8 cellular contexts compared by ENCODE assay signal in the genomic region with DNA sequence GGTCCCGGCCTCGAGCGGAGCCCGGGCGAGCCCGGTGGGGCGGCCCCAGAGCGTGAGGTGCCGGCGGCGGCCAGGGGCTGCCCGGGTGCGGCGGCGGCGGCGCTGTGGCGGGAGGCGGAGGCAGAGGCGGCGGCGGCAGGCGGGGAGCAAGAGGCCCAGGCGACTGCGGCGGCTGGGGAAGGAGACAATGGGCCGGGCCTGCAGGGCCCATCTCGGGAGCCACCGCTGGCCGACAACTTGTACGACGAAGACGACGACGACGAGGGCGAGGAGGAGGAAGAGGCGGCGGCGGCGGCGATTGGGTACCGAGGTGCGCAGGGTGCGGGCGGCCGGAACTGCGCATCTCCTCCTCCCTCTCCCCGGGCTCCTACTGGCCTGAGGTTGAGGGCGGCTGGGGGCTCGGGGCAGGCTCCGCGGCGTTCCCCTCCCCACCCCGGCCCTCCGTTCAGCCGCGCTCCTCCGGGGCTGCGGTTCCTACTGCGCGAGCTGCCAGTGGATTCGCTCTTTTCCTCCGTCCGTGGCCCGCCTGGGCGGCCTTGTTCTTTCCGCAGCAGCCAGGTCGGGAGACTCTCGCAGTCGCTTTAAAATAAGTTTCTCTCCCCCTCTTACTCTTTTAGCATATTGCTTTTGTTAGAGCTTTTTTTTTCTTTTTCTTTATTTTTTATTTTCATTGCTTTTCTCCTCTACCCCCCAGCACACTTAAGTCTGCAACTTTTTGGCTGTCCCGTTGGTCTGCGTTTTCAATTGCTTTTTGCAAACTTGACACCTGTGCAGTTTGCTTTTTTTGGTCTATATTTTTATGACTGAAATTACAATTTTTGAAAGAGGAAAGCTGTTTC. TPM values are rescaled to one million over a fixed set of nuclear protein-coding genes. Genes with fewer than 3 reads are reported as not detected.
A peak's percentile ranks its signal among the peaks of the same experiment; 100 is the strongest.
DNase-seq lines count a peak whose midpoint lies in the region; TF ChIP-seq lines count a peak whose summit lies in the region.

No MANE protein-coding gene starts in this region.

- H3K4me2 ChIP-seq in neural progenitor cell = peak overlapping the region; percentile 73

- DNase-seq in Daoy (ENCODE audit: low read depth) = peak; percentile 78
- DNase-seq in GOT3 (lab: John Stamatoyannopoulos, UW) = peak; percentile 52
- DNase-seq in Kasumi-1 (lab: John Stamatoyannopoulos, UW) = peak; percentile 82 to 85
- peak; percentile 60 to 72 for DNase-seq in SJCRH30
- peak; percentile 42 to 71 (median 60) for DNase-seq in activated naive CD4-positive, alpha-beta T cell (lab: John Stamatoyannopoulos, UW)
- DNase-seq in foreskin melanocyte = peak; percentile 47
- peak; percentile 88 for DNase-seq in neural progenitor cell (ENCODE audit: low spot score)
- peak; percentile 84 for DNase-seq in stomach

- WGBS in stomach, 5 donors = 0 to 2% (median 1%) methylated on average over 33 to 73 of the region's 73 CpGs

- H3K36me3 ChIP-seq in SJCRH30 (peaks cover 27% of the 10 kb centered on the region), neural progenitor cell (peaks cover 24% of the 10 kb centered on the region), stomach (peaks cover 17 to 34% (median 33%) of the 10 kb centered on the region in 4 donors)

- no peaks in the 10 kb centered on the region for H3K9me3 Mint-ChIP-seq in neural progenitor cell

- TF ChIP-seq POLR2A in stomach (IDR thresholded peaks at IDR 0.05) = peak in 1 of 4 donors; percentile 37

- peaks cover 53% of the 10 kb centered on the region for H3K79me2 ChIP-seq in neural progenitor cell (ENCODE audit: low read depth)

- H4K20me1 ChIP-seq in neural progenitor cell (ENCODE audit: low read depth) = peaks cover 25% of the 10 kb centered on the region

- H3K4me1 ChIP-seq in SJCRH30 = no peaks in the 10 kb centered on the region
- H3K4me1 ChIP-seq in neural progenitor cell = no peaks in the 10 kb centered on the region
- peaks cover 13 to 50% (median 33%) of the 10 kb centered on the region in 4 donors for H3K4me1 ChIP-seq in stomach

- TF ChIP-seq EP300 in stomach (IDR thresholded peaks at IDR 0.05) = no peak

- peaks cover 29% of the 10 kb centered on the region for H3K36me3 Mint-ChIP-seq in neural progenitor cell

- no peaks in the 10 kb centered on the region for H3K27me3 ChIP-seq in SJCRH30
- H3K27me3 ChIP-seq in neural progenitor cell = no peaks in the 10 kb centered on the region
- H3K27me3 ChIP-seq in stomach = no peaks in the 10 kb centered on the region

- H3K27ac ChIP-seq in SJCRH30 (peak overlapping the region; percentile 32), neural progenitor cell (peak overlapping the region; percentile 94), stomach (peak overlapping the region; percentile 93 to 100 (median 98))

- H3K27ac Mint-ChIP-seq in neural progenitor cell = peak overlapping the region; percentile 69

- H3K9ac ChIP-seq in neural progenitor cell = peak overlapping the region; percentile 90

- intact Hi-C loops in stomach (cut with DNase I; ENCODE audit: low total_unique reads) = loop anchor here (5.0 kb wide), 1 partner anchor 202 kb away; no protein-coding TSS in a partner anchor

- peak overlapping the region; percentile 94 for H3K4me3 Mint-ChIP-seq in neural progenitor cell

- H3K4me1 Mint-ChIP-seq in neural progenitor cell = peaks cover 12% of the 10 kb centered on the region

- no peaks in the 10 kb centered on the region for H3K9me3 ChIP-seq in SJCRH30 (replicated peaks)
- H3K9me3 ChIP-seq in neural progenitor cell (ENCODE audit: low read depth) = no peaks in the 10 kb centered on the region
- H3K9me3 ChIP-seq in stomach = no peaks in the 10 kb centered on the region

- no peak overlapping the region for H2AFZ ChIP-seq in neural progenitor cell (replicated peaks)

- H3K4me3 ChIP-seq in SJCRH30 = peak overlapping the region; percentile 76
- peak overlapping the region; percentile 81 for H3K4me3 ChIP-seq in neural progenitor cell
- H3K4me3 ChIP-seq in stomach = peak overlapping the region; percentile 70 to 86 (median 76)

- H3K27me3 Mint-ChIP-seq in neural progenitor cell (ENCODE audit: insufficient read depth, low read depth) = peaks cover 10% of the 10 kb centered on the region

- H3F3A ChIP-seq in neural progenitor cell (ENCODE audit: low read depth) = peaks cover 21% of the 10 kb centered on the region

- no peak for TF ChIP-seq CTCF in neural progenitor cell (IDR thresholded peaks at IDR 0.05)
- TF ChIP-seq CTCF in stomach (IDR thresholded peaks at IDR 0.05) = no peak

RNA-seq across cellular contexts. Expression of a gene that starts 0.6 kb away (rescaled TPM):
- 11.8 and 14.1 TPM in 2 replicates for total RNA-seq in Daoy (2014; rRNA removed; shearing (Covaris generic))
- total RNA-seq in SJCRH30 (2014; rRNA removed; shearing (Covaris generic)) = 15.7 and 18.2 TPM in 2 replicates
- total RNA-seq in neural progenitor cell (ENCODE audit: low replicate concordance) (26.2 and 48.5 TPM in 2 replicates), stomach (10 to 100 TPM; 16.7 to 41.4 (median 29.5) TPM)
- polyA plus RNA-seq in stomach = 10 to 100 TPM in 1 of 3 donors, 1 to 10 TPM in 2; 7.7 to 12.4 (median 8.3) TPM

RNA-seq across cellular contexts. Expression of a gene that starts 47.1 kb away (rescaled TPM):
- 3.2 and 3.4 TPM in 2 replicates for total RNA-seq in Daoy (2014; rRNA removed; shearing (Covaris generic))
- 9.6 and 11.7 TPM in 2 replicates for total RNA-seq in SJCRH30 (2014; rRNA removed; shearing (Covaris generic))
- total RNA-seq in neural progenitor cell (ENCODE audit: low replicate concordance) (3.5 and 3.7 TPM in 2 replicates), stomach (10 to 100 TPM in 1 of 5 donors, 1 to 10 TPM in 1, under 1 TPM in 1, not detected in 2; 0.43 to 12.5 (median 9.5) TPM)
- 1 to 10 TPM; 1.3 to 4.9 (median 3.7) TPM for polyA plus RNA-seq in stomach

Comparison
In these comparisons a context has a peak if more than half of its experiments do, and no peak if none do; other contexts are left out.
1. Peak in every context shown above with its lines: DNase-seq, H3K4me3 ChIP-seq and H3K27ac ChIP-seq.
2. H3K27ac ChIP-seq: peak in every context shown above with its lines; median percentile 98 in stomach; 94 in neural progenitor cell; 32 in SJCRH30.